In the genomic region with DNA sequence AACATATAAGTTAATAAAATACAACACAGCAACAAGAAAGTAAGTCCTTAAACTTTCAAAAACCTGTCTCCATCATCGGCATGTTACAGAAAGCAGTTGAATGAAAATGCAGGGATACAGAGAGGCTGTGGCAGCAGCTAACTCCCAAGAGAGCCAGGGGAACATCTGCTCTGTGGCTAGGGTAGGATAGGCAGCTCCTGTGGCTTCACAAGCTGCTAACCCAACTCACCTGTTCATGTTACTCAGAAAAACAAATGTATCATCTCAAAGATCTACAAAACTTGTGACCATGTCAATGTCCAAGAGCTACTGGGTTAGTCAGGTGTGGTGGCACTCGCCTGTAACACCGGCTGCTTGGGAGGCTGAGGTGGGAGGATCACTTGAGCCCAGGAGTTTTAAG, we compare ENCODE assay signal across 15 cellular contexts. TPM values are rescaled to one million over a fixed set of nuclear protein-coding genes. Genes with fewer than 3 reads are reported as not detected.
DNase-seq lines count a peak whose midpoint lies in the region; ATAC-seq lines count a peak whose summit lies in the region.
"Had no signal": no experiment of that assay in that cellular context is flagged by ENCODE, and none has a peak within 500 bp of the region (broad histone marks: within the 10 kb centered on the region; RNA-seq: fewer than 3 reads in every experiment).

No MANE protein-coding gene starts in this region.

- peak overlapping the region; percentile 31 for H3K27ac Mint-ChIP-seq in activated T-cell treated with anti-CD3 and anti-CD28 coated beads, Interleukin-2, amount 50 U/mL, for 72 hours
- H3K27ac Mint-ChIP-seq: CD4-positive, CD25-positive, alpha-beta regulatory T cell; HFFc6 had no signal

- DNase-seq in activated T-cell treated with anti-CD3 and anti-CD28 coated beads, Interleukin-2, amount 50 U/mL, for 72 hours: no peak
- DNase-seq in activated T-cell treated with anti-CD3 and anti-CD28 coated beads, Interleukin-2, amount 50 U/mL, for 4 hours: no peak
- peak; percentile 93 for DNase-seq in NCI-H2171 treated with DMSO at 0.1 percent for 48 hours (lab: John Stamatoyannopoulos, UW)
- peak; percentile 87 for DNase-seq in myocyte (ENCODE audit: low read depth)
- no peak for DNase-seq in NCI-H69 (lab: John Stamatoyannopoulos, UW)
- DNase-seq: ACHN; CD4-positive, CD25-positive, alpha-beta regulatory T cell; DMS153; DMS79 treated with DMSO at 0.1 percent for 48 hours; GDM1; HCEC 1CT; HFFc6 had no signal

- ATAC-seq in activated T-cell treated with anti-CD3 and anti-CD28 coated beads, Interleukin-2, amount 50 U/mL, for 72 hours (replicated peaks in 1 of 2): no peak
- ATAC-seq in activated T-cell treated with anti-CD3 and anti-CD28 coated beads, Interleukin-2, amount 50 U/mL, for 4 hours: no peak
- ATAC-seq in GM19452 (IDR thresholded peaks at IDR 0.05; ENCODE audit: unreplicated experiment) (no peak), HG03520 (IDR thresholded peaks at IDR 0.05; ENCODE audit: unreplicated experiment) (no peak)
- ATAC-seq: K562 had no signal

- no peaks in the 10 kb centered on the region for H3K9me3 Mint-ChIP-seq in activated T-cell treated with anti-CD3 and anti-CD28 coated beads, Interleukin-2, amount 50 U/mL, for 72 hours
- no peaks in the 10 kb centered on the region for H3K9me3 Mint-ChIP-seq in activated T-cell treated with anti-CD3 and anti-CD28 coated beads, Interleukin-2, amount 50 U/mL, for 4 hours
- H3K9me3 Mint-ChIP-seq: CD4-positive, CD25-positive, alpha-beta regulatory T cell; HFFc6 had no signal

- H3K4me3 Mint-ChIP-seq in activated T-cell treated with anti-CD3 and anti-CD28 coated beads, Interleukin-2, amount 50 U/mL, for 72 hours: no peak overlapping the region
- H3K4me3 Mint-ChIP-seq in activated T-cell treated with anti-CD3 and anti-CD28 coated beads, Interleukin-2, amount 50 U/mL, for 4 hours: no peak overlapping the region
- H3K4me3 Mint-ChIP-seq: CD4-positive, CD25-positive, alpha-beta regulatory T cell; HFFc6 had no signal

- H3K4me1 Mint-ChIP-seq in activated T-cell treated with anti-CD3 and anti-CD28 coated beads, Interleukin-2, amount 50 U/mL, for 72 hours (ENCODE audit: low read depth): peaks cover 16% of the 10 kb centered on the region
- H3K4me1 Mint-ChIP-seq in activated T-cell treated with anti-CD3 and anti-CD28 coated beads, Interleukin-2, amount 50 U/mL, for 4 hours (ENCODE audit: low read depth): peaks cover 4% of the 10 kb centered on the region

- H3K27me3 Mint-ChIP-seq in activated T-cell treated with anti-CD3 and anti-CD28 coated beads, Interleukin-2, amount 50 U/mL, for 72 hours (ENCODE audit: low read depth): no peaks in the 10 kb centered on the region
- H3K27me3 Mint-ChIP-seq in activated T-cell treated with anti-CD3 and anti-CD28 coated beads, Interleukin-2, amount 50 U/mL, for 4 hours (ENCODE audit: low read depth): no peaks in the 10 kb centered on the region
- H3K27me3 Mint-ChIP-seq: CD4-positive, CD25-positive, alpha-beta regulatory T cell had no signal

- H3K36me3 Mint-ChIP-seq in activated T-cell treated with anti-CD3 and anti-CD28 coated beads, Interleukin-2, amount 50 U/mL, for 72 hours (ENCODE audit: insufficient read depth in 2 of 2): peaks cover 5 to 24% of the 10 kb centered on the region in 2 donors
- peaks cover 29% of the 10 kb centered on the region for H3K36me3 Mint-ChIP-seq in activated T-cell treated with anti-CD3 and anti-CD28 coated beads, Interleukin-2, amount 50 U/mL, for 4 hours (ENCODE audit: insufficient read depth)

RNA-seq across cellular contexts. Expression of a gene that starts 15.2 kb away (rescaled TPM):
- 10 to 100 TPM in 1 of 2 donors, 1 to 10 TPM in 1; 6.3 to 11.5 TPM for total RNA-seq in activated T-cell treated with anti-CD3 and anti-CD28 coated beads, Interleukin-2, amount 50 U/mL, for 72 hours
- 1 to 10 TPM in 1 of 3 donors, under 1 TPM in 2; 0.63 to 1.7 (median 0.90) TPM for total RNA-seq in activated T-cell treated with anti-CD3 and anti-CD28 coated beads, Interleukin-2, amount 50 U/mL, for 4 hours
- total RNA-seq in myocyte: 83.5 and 90.2 TPM in 2 replicates
- 116 TPM for polyA plus RNA-seq in myocyte (2012)

RNA-seq across cellular contexts. Expression of a gene that starts 41.8 kb away (rescaled TPM):
- 10 to 100 TPM; 42.6 to 47.0 TPM for total RNA-seq in activated T-cell treated with anti-CD3 and anti-CD28 coated beads, Interleukin-2, amount 50 U/mL, for 72 hours
- 10 to 100 TPM; 49.1 to 52.5 (median 49.8) TPM for total RNA-seq in activated T-cell treated with anti-CD3 and anti-CD28 coated beads, Interleukin-2, amount 50 U/mL, for 4 hours
- total RNA-seq in myocyte: 28.2 and 30.8 TPM in 2 replicates
- polyA plus RNA-seq in myocyte (2012): 18.4 TPM

RNA-seq across cellular contexts. Expression of a gene that starts 51.9 kb away (rescaled TPM):
- 10 to 100 TPM; 89.9 to 91.3 TPM for total RNA-seq in activated T-cell treated with anti-CD3 and anti-CD28 coated beads, Interleukin-2, amount 50 U/mL, for 72 hours
- 10 to 100 TPM; 24.7 to 30.9 (median 26.7) TPM for total RNA-seq in activated T-cell treated with anti-CD3 and anti-CD28 coated beads, Interleukin-2, amount 50 U/mL, for 4 hours
- total RNA-seq in myocyte: 65.6 and 80.4 TPM in 2 replicates
- 113 TPM for polyA plus RNA-seq in myocyte (2012)

Comparison
In these comparisons a context has a peak if more than half of its experiments do, and no peak if none do; other contexts are left out.
1. DNase-seq: peak in NCI-H2171 treated with DMSO at 0.1 percent for 48 hours (single experiment) and myocyte (single experiment); none in activated T-cell treated with anti-CD3 and anti-CD28 coated beads, Interleukin-2, amount 50 U/mL, for 72 hours (0 of 2), activated T-cell treated with anti-CD3 and anti-CD28 coated beads, Interleukin-2, amount 50 U/mL, for 4 hours (single experiment) and NCI-H69 (single experiment).